In the genomic region with DNA sequence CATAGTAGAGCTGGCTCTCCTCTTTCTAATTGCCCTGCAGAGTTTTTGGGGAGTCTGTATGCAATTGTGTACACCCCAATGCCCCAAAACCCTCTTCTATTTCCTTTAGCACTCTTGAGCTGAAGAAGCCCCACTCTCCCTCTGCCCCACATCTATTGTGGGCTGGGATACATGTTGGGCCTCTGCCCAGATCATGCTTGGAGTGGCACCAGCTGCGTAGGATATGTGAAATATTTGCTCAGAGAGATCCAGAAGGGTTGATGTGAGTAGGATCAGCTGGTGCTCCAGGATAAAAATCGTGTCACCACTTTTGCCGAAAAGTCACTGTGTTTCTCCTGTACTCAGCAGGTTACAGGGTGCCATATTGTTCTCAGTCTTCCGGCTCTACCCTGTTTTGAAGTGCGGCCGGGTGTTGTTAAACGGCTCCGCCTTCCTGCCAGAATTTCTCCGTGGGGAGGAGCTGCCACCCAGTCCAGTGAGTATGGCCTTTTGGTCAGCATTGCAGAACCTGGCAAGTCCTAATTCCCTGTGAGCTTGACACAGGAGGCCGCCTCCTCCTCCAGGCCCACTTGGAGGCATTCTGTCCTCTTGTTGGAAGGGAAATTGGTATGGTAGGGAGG, we compare ENCODE assay signal across 26 cellular contexts.
A peak's percentile ranks its signal among the peaks of the same experiment; 100 is the strongest.
DNase-seq lines count a peak whose midpoint lies in the region; ATAC-seq and TF ChIP-seq lines count a peak whose summit lies in the region.
"Had no signal": no experiment of that assay in that cellular context is flagged by ENCODE, and none has a peak within 500 bp of the region (broad histone marks: within the 10 kb centered on the region; RNA-seq: fewer than 3 reads in every experiment).

No MANE protein-coding gene starts in this region.

- no peaks in the 10 kb centered on the region for H3K36me3 Mint-ChIP-seq in dendritic cell treated with granulocyte-macrophage colony-stimulating factor and Interleukin-4, amounts not matched to agents 40 ng/mL and 50 ng/mL, for 4 days (ENCODE audit: low read depth)
- H3K36me3 Mint-ChIP-seq: natural killer cell treated with Interleukin-12 subunit alpha and Interleukin-12 subunit beta and Interleukin-15 and Interleukin-18, amount 100 ng/mL, for 72 hours had no signal

- H2AK5ac ChIP-seq in mesenchymal stem cell (ENCODE audit: low read length, severe bottlenecking) = no peak overlapping the region

- no peak overlapping the region for H3K4ac ChIP-seq in mesenchymal stem cell (ENCODE audit: low read depth in 1 of 2, low read length in 2 of 2)

- H3K36me3 ChIP-seq in psoas muscle (ENCODE audit: insufficient read depth in 1 of 2, low read depth in 1 of 2) = no peaks in the 10 kb centered on the region
- H3K36me3 ChIP-seq in breast epithelium = no peaks in the 10 kb centered on the region
- no peaks in the 10 kb centered on the region for H3K36me3 ChIP-seq in mesenchymal stem cell (ENCODE audit: control insufficient read depth in 1 of 2, insufficient read depth in 2 of 2, low read depth in 1 of 2, low read length in 2 of 2)
- H3K36me3 ChIP-seq: suprapubic skin, upper lobe of right lung had no signal

- intact Hi-C loops in dendritic cell treated with granulocyte-macrophage colony-stimulating factor and Interleukin-4, amounts not matched to agents 40 ng/mL and 50 ng/mL, for 4 days (cut with micrococcal nuclease) = no loop called here
- intact Hi-C loops in psoas muscle (cut with DNase I) = no loop called here
- intact Hi-C loops in breast epithelium (cut with DNase I; ENCODE audit: low total_unique reads) = no loop called here

- H3K14ac ChIP-seq in mesenchymal stem cell (ENCODE audit: low read length in 2 of 2) = no peak overlapping the region

- 28 to 60% (median 44%) methylated on average over 10 of the region's 10 CpGs for WGBS in psoas muscle, 3 donors
- WGBS in mesenchymal stem cell = 94% methylated on average over 10 of the region's 10 CpGs

- H3K4me2 ChIP-seq in mesenchymal stem cell (ENCODE audit: low read length, poor library complexity, severe bottlenecking) = no peak overlapping the region
- H3K4me2 ChIP-seq: smooth muscle cell had no signal

- H3K4me3 Mint-ChIP-seq in dendritic cell treated with granulocyte-macrophage colony-stimulating factor and Interleukin-4, amounts not matched to agents 40 ng/mL and 50 ng/mL, for 4 days = no peak overlapping the region
- H3K4me3 Mint-ChIP-seq: activated naive CD8-positive, alpha-beta T cell treated with anti-CD3 and anti-CD28 coated beads, Interleukin-2, amount 50 U/mL, for 24 hours; H9; natural killer cell treated with Interleukin-12 subunit alpha and Interleukin-12 subunit beta and Interleukin-15 and Interleukin-18, amount 100 ng/mL, for 72 hours; T-helper 17 cell had no signal

- no peaks in the 10 kb centered on the region for H3K9me3 ChIP-seq in psoas muscle
- no peaks in the 10 kb centered on the region for H3K9me3 ChIP-seq in breast epithelium
- no peaks in the 10 kb centered on the region for H3K9me3 ChIP-seq in mesenchymal stem cell (ENCODE audit: control insufficient read depth, low read length)
- H3K9me3 ChIP-seq: suprapubic skin, upper lobe of right lung had no signal

- H3K27ac ChIP-seq in psoas muscle (no peak overlapping the region), breast epithelium (no peak overlapping the region), mesenchymal stem cell (ENCODE audit: low read length, poor library complexity, severe bottlenecking) (no peak overlapping the region)
- H3K27ac ChIP-seq: suprapubic skin, upper lobe of right lung had no signal

- H3K18ac ChIP-seq in mesenchymal stem cell (ENCODE audit: low read depth in 1 of 2, low read length in 2 of 2) = no peak overlapping the region

- no peak overlapping the region for H2BK15ac ChIP-seq in mesenchymal stem cell (ENCODE audit: low read depth, poor library complexity, severe bottlenecking)

- peak overlapping the region; percentile 35 for H3K27ac Mint-ChIP-seq in dendritic cell treated with granulocyte-macrophage colony-stimulating factor and Interleukin-4, amounts not matched to agents 40 ng/mL and 50 ng/mL, for 4 days
- H3K27ac Mint-ChIP-seq: activated naive CD8-positive, alpha-beta T cell treated with anti-CD3 and anti-CD28 coated beads, Interleukin-2, amount 50 U/mL, for 24 hours; H9; natural killer cell treated with Interleukin-12 subunit alpha and Interleukin-12 subunit beta and Interleukin-15 and Interleukin-18, amount 100 ng/mL, for 72 hours had no signal

- no peaks in the 10 kb centered on the region for H3K9me3 Mint-ChIP-seq in dendritic cell treated with granulocyte-macrophage colony-stimulating factor and Interleukin-4, amounts not matched to agents 40 ng/mL and 50 ng/mL, for 4 days
- H3K9me3 Mint-ChIP-seq: activated naive CD8-positive, alpha-beta T cell treated with anti-CD3 and anti-CD28 coated beads, Interleukin-2, amount 50 U/mL, for 24 hours; CD4-positive, CD25-positive, alpha-beta regulatory T cell; H9; natural killer cell treated with Interleukin-12 subunit alpha and Interleukin-12 subunit beta and Interleukin-15 and Interleukin-18, amount 100 ng/mL, for 72 hours had no signal

- no peak overlapping the region for H3K23ac ChIP-seq in mesenchymal stem cell (ENCODE audit: low read length in 2 of 2)

- no peak for TF ChIP-seq POLR2A in breast epithelium (IDR thresholded peaks at IDR 0.05)

- H4K8ac ChIP-seq in mesenchymal stem cell (ENCODE audit: low read length) = no peak overlapping the region

- H4K91ac ChIP-seq in mesenchymal stem cell (ENCODE audit: low read length) = no peak overlapping the region

- H3K4me1 Mint-ChIP-seq in dendritic cell treated with granulocyte-macrophage colony-stimulating factor and Interleukin-4, amounts not matched to agents 40 ng/mL and 50 ng/mL, for 4 days (ENCODE audit: low read depth) = no peaks in the 10 kb centered on the region

- no peak overlapping the region for H2BK5ac ChIP-seq in mesenchymal stem cell (ENCODE audit: low read depth, low read length, poor library complexity, severe bottlenecking)

- ATAC-seq in psoas muscle = peak; percentile 32 to 64 (median 43)
- ATAC-seq: activated naive CD8-positive, alpha-beta T cell treated with anti-CD3 and anti-CD28 coated beads, Interleukin-2, amount 50 U/mL, for 24 hours; GM12878; natural killer cell treated with Interleukin-12 subunit alpha and Interleukin-12 subunit beta and Interleukin-15 and Interleukin-18, amount 100 ng/mL, for 72 hours; T-helper 17 cell; upper lobe of right lung had no signal

- H3K4me3 ChIP-seq in psoas muscle = no peak overlapping the region
- H3K4me3 ChIP-seq in breast epithelium = no peak overlapping the region
- H3K4me3 ChIP-seq in mesenchymal stem cell (ENCODE audit: insufficient read depth in 1 of 2, low read depth in 1 of 2, low read length in 2 of 2) = no peak overlapping the region
- H3K4me3 ChIP-seq: GM12878, smooth muscle cell, suprapubic skin, upper lobe of right lung had no signal

- H3K4me1 ChIP-seq in psoas muscle (no peaks in the 10 kb centered on the region), breast epithelium (no peaks in the 10 kb centered on the region), mesenchymal stem cell (ENCODE audit: control insufficient read depth, insufficient read depth, low read depth, low read length) (peaks cover 2% of the 10 kb centered on the region)
- H3K4me1 ChIP-seq: suprapubic skin, upper lobe of right lung had no signal

- TF ChIP-seq CTCF in psoas muscle (IDR thresholded peaks at IDR 0.05) (no peak), breast epithelium (IDR thresholded peaks at IDR 0.05) (no peak)

- H3K79me1 ChIP-seq in mesenchymal stem cell (replicated peaks; ENCODE audit: low read length, poor library complexity, severe bottlenecking) = no peaks in the 10 kb centered on the region

- H2BK120ac ChIP-seq in mesenchymal stem cell (ENCODE audit: low read depth, low read length) = no peak overlapping the region

- no peaks in the 10 kb centered on the region for H3K27me3 ChIP-seq in psoas muscle (ENCODE audit: insufficient read depth in 3 of 3, low read length in 2 of 3)
- no peaks in the 10 kb centered on the region for H3K27me3 ChIP-seq in breast epithelium
- no peaks in the 10 kb centered on the region for H3K27me3 ChIP-seq in mesenchymal stem cell (ENCODE audit: control insufficient read depth in 1 of 2, insufficient read depth in 1 of 2, low read length in 2 of 2)
- H3K27me3 ChIP-seq: suprapubic skin, upper lobe of right lung had no signal

- no peak overlapping the region for H3K9ac ChIP-seq in mesenchymal stem cell (ENCODE audit: low read length)

- no peak overlapping the region for H2BK12ac ChIP-seq in mesenchymal stem cell (ENCODE audit: low read length in 2 of 2)

- H2AFZ ChIP-seq in mesenchymal stem cell (ENCODE audit: low read depth, low read length) = no peak overlapping the region

- DNase-seq in NCI-H345 (lab: John Stamatoyannopoulos, UW) (peak; percentile 24), NCI-H345 treated with DMSO at 0.1 percent for 48 hours (lab: John Stamatoyannopoulos, UW; ENCODE audit: unreplicated experiment) (no peak), NCI-H1105 (lab: John Stamatoyannopoulos, UW) (peak; percentile 12), psoas muscle (no peak), breast epithelium (ENCODE audit: low spot score in 2 of 2) (no peak), UCSD-AML1 (lab: John Stamatoyannopoulos, UW; ENCODE audit: unreplicated experiment) (no peak), mesenchymal stem cell (no peak)
- DNase-seq: activated naive CD4-positive, alpha-beta T cell; activated naive CD8-positive, alpha-beta T cell treated with anti-CD3 and anti-CD28 coated beads, Interleukin-2, amount 50 U/mL, for 24 hours; CD4-positive, CD25-positive, alpha-beta regulatory T cell; cortex of kidney; erythroblast; H9; KBM-7; kidney; NCI-H1417; NCI-H2107; NCI-H446; stimulated activated naive CD4-positive, alpha-beta T cell; T-helper 17 cell; upper lobe of right lung had no signal

- H3K27me3 Mint-ChIP-seq in dendritic cell treated with granulocyte-macrophage colony-stimulating factor and Interleukin-4, amounts not matched to agents 40 ng/mL and 50 ng/mL, for 4 days = no peaks in the 10 kb centered on the region
- H3K27me3 Mint-ChIP-seq: activated naive CD8-positive, alpha-beta T cell treated with anti-CD3 and anti-CD28 coated beads, Interleukin-2, amount 50 U/mL, for 24 hours; CD4-positive, CD25-positive, alpha-beta regulatory T cell; T-helper 17 cell had no signal

Comparison
In these comparisons a context has a peak if more than half of its experiments do, and no peak if none do; other contexts are left out.
1. DNase-seq: peak in NCI-H345 (single experiment) and NCI-H1105 (single experiment); none in NCI-H345 treated with DMSO at 0.1 percent for 48 hours (single experiment), psoas muscle (0 of 2), breast epithelium (0 of 2), UCSD-AML1 (single experiment) and mesenchymal stem cell (single experiment).